ENCODE assay signal across 8 cellular contexts in genomic region chr10:22230331-22230833, GRCh38. TPM values are rescaled to one million over a fixed set of nuclear protein-coding genes. Genes with fewer than 3 reads are reported as not detected.
DNase-seq lines count a peak whose midpoint lies in the region; ATAC-seq and TF ChIP-seq lines count a peak whose summit lies in the region.

No MANE protein-coding gene starts in this region.

- H3K4me2 ChIP-seq in H9 (ENCODE audit: insufficient read depth, insufficient read length, low read length), result peak overlapping the region; percentile 68

- peaks cover 0 to 12% (median under 1%) of the 10 kb centered on the region in 8 donors for H3K9me3 Mint-ChIP-seq in CD4-positive, alpha-beta memory T cell
- peaks cover 0 to 4% of the 10 kb centered on the region in 2 experiments; a peak in 1 of 5 replicates for H3K9me3 Mint-ChIP-seq in H9
- no peaks in the 10 kb centered on the region for H3K9me3 Mint-ChIP-seq in activated T-helper 1 cell treated with anti-CD3 and anti-CD28 coated beads, Interleukin-12 subunit alpha, Interleukin-12 subunit beta, Interleukin-2, Interleukin-4 antibody, amounts not matched to agents 30 ng/mL and 10 ng/mL and 1 ng/mL, durations not matched to agents 14 hours and 24 hours and 36 hours
- no peaks in the 10 kb centered on the region for H3K9me3 Mint-ChIP-seq in progenitor cell of endocrine pancreas (ENCODE audit: low read depth)

- no peak overlapping the region for H2BK20ac ChIP-seq in H9 (ENCODE audit: low read depth, low read length, poor library complexity, severe bottlenecking)

- peak overlapping the region; percentile 61 for H3K27ac ChIP-seq in CD4-positive, alpha-beta memory T cell (ENCODE audit: low read depth, low read length)
- H3K27ac ChIP-seq in H9 (ENCODE audit: insufficient read length, low read depth, low read length), result no peak overlapping the region

- H2BK12ac ChIP-seq in H9 (ENCODE audit: insufficient read length, low read depth, low read length), result no peak overlapping the region

- H3K4ac ChIP-seq in H9 (ENCODE audit: low read depth, low read length), result no peak overlapping the region

- H3K9me3 ChIP-seq in CD4-positive, alpha-beta memory T cell (ENCODE audit: control insufficient read depth in 1 of 2, low read length in 2 of 2), result no peaks in the 10 kb centered on the region
- H3K9me3 ChIP-seq in H9 (ENCODE audit: control insufficient read depth, low read depth, low read length), result no peaks in the 10 kb centered on the region

- WGBS in H9 (ENCODE audit: extremely low coverage, insufficient read length, low lambda C conversion rate), result no CpG with 5 or more reads among the region's 16 CpGs

- no peak overlapping the region for H3K23ac ChIP-seq in H9 (ENCODE audit: insufficient read length, low read depth, low read length)

- TF ChIP-seq CTCF in H9 (conservative IDR thresholded peaks at IDR 0.05) (no peak), progenitor cell of endocrine pancreas (IDR thresholded peaks at IDR 0.05; ENCODE audit: unreplicated experiment) (no peak)

- H4K91ac ChIP-seq in H9 (ENCODE audit: insufficient read length, low read depth, low read length), result no peak overlapping the region

- H3K79me1 ChIP-seq in H9 (ENCODE audit: insufficient read depth, low read depth, low read length, poor library complexity, severe bottlenecking), result no peaks in the 10 kb centered on the region

- no peak overlapping the region for H2BK15ac ChIP-seq in H9 (ENCODE audit: low read depth, low read length)

- H3K4me1 Mint-ChIP-seq in CD4-positive, alpha-beta memory T cell, result peaks cover 15 to 35% (median 16%) of the 10 kb centered on the region in 4 donors
- H3K4me1 Mint-ChIP-seq in H9, result peaks cover 5 to 8% of the 10 kb centered on the region in 2 experiments; a peak in 2 of 4 replicates
- H3K4me1 Mint-ChIP-seq in activated T-helper 1 cell treated with anti-CD3 and anti-CD28 coated beads, Interleukin-12 subunit alpha, Interleukin-12 subunit beta, Interleukin-2, Interleukin-4 antibody, amounts not matched to agents 30 ng/mL and 10 ng/mL and 1 ng/mL, durations not matched to agents 14 hours and 24 hours and 36 hours (ENCODE audit: low read depth), result peaks cover 32% of the 10 kb centered on the region
- peaks cover 3% of the 10 kb centered on the region for H3K4me1 Mint-ChIP-seq in progenitor cell of endocrine pancreas (ENCODE audit: low read depth)

- no peaks in the 10 kb centered on the region for H3K36me3 ChIP-seq in CD4-positive, alpha-beta memory T cell (ENCODE audit: insufficient read depth, low read length)

- DNase-seq in CD4-positive, alpha-beta memory T cell, result peak; percentile 48 to 57 (median 55)
- no peak for DNase-seq in H9
- peak; percentile 11 to 46 for DNase-seq in NCI-H526 (lab: John Stamatoyannopoulos, UW)
- peak; percentile 16 for DNase-seq in activated T-helper 1 cell treated with anti-CD3 and anti-CD28 coated beads, Interleukin-12 subunit alpha, Interleukin-12 subunit beta, Interleukin-2, Interleukin-4 antibody, amounts not matched to agents 30 ng/mL and 10 ng/mL and 1 ng/mL, durations not matched to agents 14 hours and 24 hours and 36 hours (ENCODE audit: low spot score)
- DNase-seq in globus pallidus (ENCODE audit: low spot score), result peak; percentile 51
- DNase-seq in progenitor cell of endocrine pancreas (ENCODE audit: low spot score, unreplicated experiment), result no peak
- no peak for DNase-seq in activated gamma-delta T cell treated with Interleukin-2 at 50 U/mL for 16 hours

- peak overlapping the region; percentile 87 to 98 (median 95) for H3K4me3 Mint-ChIP-seq in CD4-positive, alpha-beta memory T cell
- peak overlapping the region; percentile 81 to 91 for H3K4me3 Mint-ChIP-seq in H9
- H3K4me3 Mint-ChIP-seq in activated T-helper 1 cell treated with anti-CD3 and anti-CD28 coated beads, Interleukin-12 subunit alpha, Interleukin-12 subunit beta, Interleukin-2, Interleukin-4 antibody, amounts not matched to agents 30 ng/mL and 10 ng/mL and 1 ng/mL, durations not matched to agents 14 hours and 24 hours and 36 hours, result peak overlapping the region; percentile 92
- H3K4me3 Mint-ChIP-seq in progenitor cell of endocrine pancreas (ENCODE audit: low read depth), result peak overlapping the region; percentile 78

- H3K4me3 ChIP-seq in CD4-positive, alpha-beta memory T cell (ENCODE audit: low read length in 2 of 2), result peak overlapping the region; percentile 61

- H3K56ac ChIP-seq in H9 (ENCODE audit: insufficient read length, low read depth, low read length), result no peak overlapping the region

- H3K18ac ChIP-seq in H9 (ENCODE audit: insufficient read length, low read depth, low read length), result no peak overlapping the region

- POLR2A ChIA-PET in CD4-positive, alpha-beta memory T cell (lab: Charles Lee; ENCODE audit: partially characterized antibody), result interaction anchor here (0.5 to 5.9 kb wide), 15 partner anchors 10 to 758 kb away, joined by 3 to 68 read pairs (median 7); partner anchors contain the start of genes BMI1, COMMD3, DNAJC1 and SKIDA1

- H2BK120ac ChIP-seq in H9 (ENCODE audit: low read depth, low read length, poor library complexity, severe bottlenecking), result no peak overlapping the region

- H3T11ph ChIP-seq in H9 (ENCODE audit: low read length), result no peak overlapping the region

- H3K27me3 ChIP-seq in CD4-positive, alpha-beta memory T cell (ENCODE audit: insufficient read depth, low read length), result no peaks in the 10 kb centered on the region
- no peaks in the 10 kb centered on the region for H3K27me3 ChIP-seq in H9 (ENCODE audit: insufficient read depth, low read length)

- H3K14ac ChIP-seq in H9 (ENCODE audit: insufficient read depth, low read length), result no peak overlapping the region

- H3K27ac Mint-ChIP-seq in CD4-positive, alpha-beta memory T cell, result peak overlapping the region; percentile 86 to 100 (median 99)
- H3K27ac Mint-ChIP-seq in H9 (no peak overlapping the region; a peak in 1 of 7 replicates), progenitor cell of endocrine pancreas (peak overlapping the region; percentile 100)
- peak overlapping the region; percentile 85 for H3K27ac Mint-ChIP-seq in activated T-helper 1 cell treated with anti-CD3 and anti-CD28 coated beads, Interleukin-12 subunit alpha, Interleukin-12 subunit beta, Interleukin-2, Interleukin-4 antibody, amounts not matched to agents 30 ng/mL and 10 ng/mL and 1 ng/mL, durations not matched to agents 14 hours and 24 hours and 36 hours

- no peak overlapping the region for H4K5ac ChIP-seq in H9 (ENCODE audit: insufficient read length, low read depth, low read length)

- CTCF ChIA-PET in CD4-positive, alpha-beta memory T cell (lab: Charles Lee; ENCODE audit: partially characterized antibody), result interaction anchor here (1.3 to 3.0 kb wide), 7 partner anchors 14 to 758 kb away, joined by 4 to 15 read pairs (median 6); partner anchors contain the start of gene COMMD3

- H3K23me2 ChIP-seq in H9 (ENCODE audit: insufficient read length, low read depth, low read length, poor library complexity, severe bottlenecking), result no peaks in the 10 kb centered on the region

- peaks cover 0 to 11% of the 10 kb centered on the region in 2 donors for H3K36me3 Mint-ChIP-seq in CD4-positive, alpha-beta memory T cell
- H3K36me3 Mint-ChIP-seq in H9 (ENCODE audit: insufficient read depth in 1 of 3, low read depth in 3 of 3) (peaks cover 0 to 3% (median 0%) of the 10 kb centered on the region in 3 experiments; a peak in 1 of 7 replicates), progenitor cell of endocrine pancreas (ENCODE audit: insufficient read depth) (peaks cover 3% of the 10 kb centered on the region)
- peaks cover 1% of the 10 kb centered on the region for H3K36me3 Mint-ChIP-seq in activated T-helper 1 cell treated with anti-CD3 and anti-CD28 coated beads, Interleukin-12 subunit alpha, Interleukin-12 subunit beta, Interleukin-2, Interleukin-4 antibody, amounts not matched to agents 30 ng/mL and 10 ng/mL and 1 ng/mL, durations not matched to agents 14 hours and 24 hours and 36 hours (ENCODE audit: low read depth)

- no peaks in the 10 kb centered on the region for H4K20me1 ChIP-seq in H9 (ENCODE audit: control insufficient read depth, insufficient read depth, insufficient read length)

- H3K4me1 ChIP-seq in CD4-positive, alpha-beta memory T cell (ENCODE audit: insufficient read depth, low read length), result peaks cover 15% of the 10 kb centered on the region
- no peaks in the 10 kb centered on the region for H3K4me1 ChIP-seq in H9 (ENCODE audit: insufficient read depth, low read length)

- peaks cover 9% of the 10 kb centered on the region in 2 donors for H3K27me3 Mint-ChIP-seq in CD4-positive, alpha-beta memory T cell
- H3K27me3 Mint-ChIP-seq in H9 (ENCODE audit: low read depth), result peaks cover 16% of the 10 kb centered on the region
- peaks cover 15% of the 10 kb centered on the region for H3K27me3 Mint-ChIP-seq in activated T-helper 1 cell treated with anti-CD3 and anti-CD28 coated beads, Interleukin-12 subunit alpha, Interleukin-12 subunit beta, Interleukin-2, Interleukin-4 antibody, amounts not matched to agents 30 ng/mL and 10 ng/mL and 1 ng/mL, durations not matched to agents 14 hours and 24 hours and 36 hours (ENCODE audit: insufficient read depth)
- peaks cover 9% of the 10 kb centered on the region for H3K27me3 Mint-ChIP-seq in progenitor cell of endocrine pancreas

- no peak for ATAC-seq in GM18909 (IDR thresholded peaks at IDR 0.05; ENCODE audit: poor library complexity, unreplicated experiment)

- no peak overlapping the region for H4K8ac ChIP-seq in H9 (replicated peaks; ENCODE audit: insufficient read length, low read depth, low read length)

- no peaks in the 10 kb centered on the region for H3K79me2 ChIP-seq in H9 (ENCODE audit: insufficient read depth, low read length)

- no peak overlapping the region for H2BK5ac ChIP-seq in H9 (ENCODE audit: insufficient read length, low read length)

- H2AK5ac ChIP-seq in H9 (ENCODE audit: insufficient read length, low read length), result no peak overlapping the region

- peak overlapping the region; percentile 24 for H2AFZ ChIP-seq in H9 (ENCODE audit: low read length)

- H3K9ac ChIP-seq in H9 (ENCODE audit: extremely low read depth, insufficient read length, low read length), result peak overlapping the region; percentile 62

- intact Hi-C loops in CD4-positive, alpha-beta memory T cell (cut with micrococcal nuclease), result no loop called here
- intact Hi-C loops in activated T-helper 1 cell treated with anti-CD3 and anti-CD28 coated beads, Interleukin-12 subunit alpha, Interleukin-12 subunit beta, Interleukin-2, Interleukin-4 antibody, amounts not matched to agents 30 ng/mL and 10 ng/mL and 1 ng/mL, durations not matched to agents 14 hours and 24 hours and 36 hours (cut with micrococcal nuclease), result loop anchor here (1.0 kb wide), 1 partner anchor 8 kb away; no protein-coding TSS in a partner anchor

RNA-seq across cellular contexts. Expression of gene EBLN1, which starts 12.6 kb away (rescaled TPM):
- total RNA-seq in CD4-positive, alpha-beta memory T cell, result not detected
- not detected for polyA plus RNA-seq in CD4-positive, alpha-beta memory T cell
- total RNA-seq in H9 (2021), result not detected in 2 replicates
- total RNA-seq in activated T-helper 1 cell treated with anti-CD3 and anti-CD28 coated beads, Interleukin-12 subunit alpha, Interleukin-12 subunit beta, Interleukin-2, Interleukin-4 antibody, amounts not matched to agents 30 ng/mL and 10 ng/mL and 1 ng/mL, durations not matched to agents 14 hours and 24 hours and 36 hours, result not detected in 2 replicates
- total RNA-seq in progenitor cell of endocrine pancreas, result not detected in 2 replicates

Comparison
In these comparisons a context has a peak if more than half of its experiments do, and no peak if none do; other contexts are left out.
1. DNase-seq: peak in CD4-positive, alpha-beta memory T cell (5 of 5), NCI-H526 (2 of 2), activated T-helper 1 cell treated with anti-CD3 and anti-CD28 coated beads, Interleukin-12 subunit alpha, Interleukin-12 subunit beta, Interleukin-2, Interleukin-4 antibody, amounts not matched to agents 30 ng/mL and 10 ng/mL and 1 ng/mL, durations not matched to agents 14 hours and 24 hours and 36 hours (single experiment) and globus pallidus (single experiment); none in H9 (single experiment), progenitor cell of endocrine pancreas (single experiment) and activated gamma-delta T cell treated with Interleukin-2 at 50 U/mL for 16 hours (single experiment).
2. H3K27ac Mint-ChIP-seq: peak in CD4-positive, alpha-beta memory T cell (7 of 7), activated T-helper 1 cell treated with anti-CD3 and anti-CD28 coated beads, Interleukin-12 subunit alpha, Interleukin-12 subunit beta, Interleukin-2, Interleukin-4 antibody, amounts not matched to agents 30 ng/mL and 10 ng/mL and 1 ng/mL, durations not matched to agents 14 hours and 24 hours and 36 hours (single experiment) and progenitor cell of endocrine pancreas (single experiment); none in H9 (0 of 3).
3. Peak in every context shown above with its lines, with median percentiles within 50 percentile points of each other: H3K4me3 Mint-ChIP-seq.